Comparison of ENCODE assay signal across 17 cellular contexts in genomic region chr5:168891175-168891812, GRCh38.
DNase-seq lines count a peak whose midpoint lies in the region; ATAC-seq and TF ChIP-seq lines count a peak whose summit lies in the region.
"Had no signal": no experiment of that assay in that cellular context is flagged by ENCODE, and none has a peak within 500 bp of the region (broad histone marks: within the 10 kb centered on the region; RNA-seq: fewer than 3 reads in every experiment).

No MANE protein-coding gene starts in this region.

- H3K27ac ChIP-seq in thyroid gland, result peak overlapping the region in 1 of 3 donors; percentile 11
- H3K27ac ChIP-seq: GM23248 had no signal

- no peak for ATAC-seq in GM19023 (IDR thresholded peaks at IDR 0.05; ENCODE audit: unreplicated experiment)
- ATAC-seq: GM12878, HCT116 had no signal

- peaks cover 3 to 20% of the 10 kb centered on the region in 2 donors for H3K4me1 ChIP-seq in thyroid gland

- H3K4me3 ChIP-seq in LNCaP clone FGC (ENCODE audit: low read depth, low read length) (no peak overlapping the region), epithelial cell of proximal tubule (ENCODE audit: low read depth, low read length) (no peak overlapping the region), thyroid gland (replicated peaks in 1 of 3) (no peak overlapping the region)
- H3K4me3 ChIP-seq: GM12878, GM23248 had no signal

- intact Hi-C loops in thyroid gland (cut with DNase I), result no loop called here

- TF ChIP-seq CTCF in LNCaP clone FGC (IDR thresholded peaks at IDR 0.05; ENCODE audit: control insufficient read depth, extremely low read depth, insufficient read depth) (0 out of 2 replicates have a peak, but pooled peaks have one; percentile 3), epithelial cell of proximal tubule (conservative IDR thresholded peaks at IDR 0.05; ENCODE audit: low read depth, low read length) (peak; percentile 20), thyroid gland (IDR thresholded peaks at IDR 0.05) (no peak)

- no peak for TF ChIP-seq POLR2A in thyroid gland (IDR thresholded peaks at IDR 0.05)

- H3K9me3 ChIP-seq in thyroid gland, result no peaks in the 10 kb centered on the region

- H3K36me3 ChIP-seq in thyroid gland, result no peaks in the 10 kb centered on the region

- H3K27me3 ChIP-seq in thyroid gland, result no peaks in the 10 kb centered on the region

- 36 to 42% methylated on average over 3 of the region's 3 CpGs for WGBS in thyroid gland, 2 donors

- DNase-seq in NCI-H82 (lab: John Stamatoyannopoulos, UW) (peak; percentile 38), NCI-H82 treated with DMSO at 0.1 percent for 48 hours (lab: John Stamatoyannopoulos, UW; ENCODE audit: unreplicated experiment) (no peak), LNCaP clone FGC (ENCODE audit: low read depth) (no peak), epithelial cell of proximal tubule (ENCODE audit: low read depth) (no peak), thyroid gland (peak; percentile 57 to 62), ecto neural progenitor cell (ENCODE audit: low spot score) (no peak)
- DNase-seq: 8988T; AML-193; C1 segment of cervical spinal cord; Calu3; CD4-positive, alpha-beta T cell; DMS 273 treated with DMSO at 0.1 percent for 48 hours; DMS79; GM23248 had no signal

Comparison
In these comparisons a context has a peak if more than half of its experiments do, and no peak if none do; other contexts are left out.
1. DNase-seq: peak in NCI-H82 (single experiment) and thyroid gland (2 of 2); none in NCI-H82 treated with DMSO at 0.1 percent for 48 hours (single experiment), LNCaP clone FGC (single experiment), epithelial cell of proximal tubule (single experiment) and ecto neural progenitor cell (single experiment).
2. CTCF ChIP-seq: peak in LNCaP clone FGC (single experiment) and epithelial cell of proximal tubule (single experiment); none in thyroid gland (0 of 6).